In the genomic region with DNA sequence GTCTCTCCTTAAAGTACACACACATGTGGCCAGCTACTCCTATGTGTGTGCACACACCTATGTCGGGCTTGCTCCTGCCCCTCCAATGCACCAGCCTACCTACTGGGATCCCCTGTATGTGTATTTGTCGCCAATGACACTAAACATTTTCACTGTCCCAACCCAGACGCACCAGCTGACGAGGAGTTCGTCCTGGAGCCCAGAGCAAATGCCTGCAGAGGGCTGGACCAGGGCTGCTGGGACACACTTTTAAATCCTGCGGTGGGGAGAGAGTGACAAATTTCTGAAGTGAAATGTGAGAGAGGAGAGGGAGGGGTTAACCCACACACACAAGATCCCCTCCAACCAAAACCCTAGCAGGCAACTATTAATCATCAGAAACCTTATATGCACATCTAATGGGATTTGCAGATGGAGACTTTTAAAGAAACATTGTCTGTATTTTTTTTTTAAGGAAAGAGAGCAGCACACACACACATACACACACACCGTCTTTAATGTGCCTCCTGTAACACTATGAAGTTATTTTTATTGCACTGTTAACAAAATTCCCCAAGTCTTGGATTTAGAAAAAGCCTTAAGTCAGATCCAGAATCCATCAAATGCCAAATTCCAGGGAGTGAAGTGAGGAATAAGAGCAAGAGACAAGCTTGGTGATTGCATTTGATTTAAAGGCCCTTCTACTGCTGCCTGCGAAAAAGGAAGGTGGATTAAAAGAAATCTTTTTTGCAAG, we compare ENCODE assay signal across 8 cellular contexts. TPM values are rescaled to one million over a fixed set of nuclear protein-coding genes. Genes with fewer than 3 reads are reported as not detected.
DNase-seq lines count a peak whose midpoint lies in the region; ATAC-seq, FAIRE-seq and TF ChIP-seq lines count a peak whose summit lies in the region.

A gene (minus strand): TSS at position 224 of the 733 bp plus-strand sequence. CDS start 388 bp downstream, outside the sequence.

- TF ChIP-seq CTCF in Caco-2 (IDR thresholded peaks at IDR 0.05; ENCODE audit: insufficient read depth in 1 of 2, low read depth in 1 of 2, low read length in 1 of 2, severe bottlenecking in 1 of 2, unreplicated experiment in 1 of 2) (no peak), OCI-LY3 (IDR thresholded peaks at IDR 0.05; ENCODE audit: low read depth, low read length) (no peak), osteoblast (IDR thresholded peaks at IDR 0.05; ENCODE audit: extremely low read depth, low read depth, low read length) (no peak)

- peak within 1 kb of the TSS; percentile 71 for H3K4me2 ChIP-seq in OCI-LY3 (ENCODE audit: low read length)
- H3K4me2 ChIP-seq in osteoblast (ENCODE audit: insufficient read depth, low read length), result peak within 1 kb of the TSS; percentile 63

- H2AFZ ChIP-seq in OCI-LY3 (ENCODE audit: low read depth, low read length) (no peak within 1 kb of the TSS), osteoblast (ENCODE audit: low read length) (peak within 1 kb of the TSS; percentile 47)

- no peaks in the 10 kb centered on the region for H3K27me3 Mint-ChIP-seq in Caco-2 (ENCODE audit: insufficient read depth, unreplicated experiment)

- peak within 1 kb of the TSS; percentile 86 for H3K27ac Mint-ChIP-seq in Caco-2 (ENCODE audit: unreplicated experiment)

- no peaks in the 10 kb centered on the region for H3K9me3 ChIP-seq in Caco-2
- H3K9me3 ChIP-seq in OCI-LY3 (ENCODE audit: insufficient read depth, low read length), result no peaks in the 10 kb centered on the region
- H3K9me3 ChIP-seq in osteoblast (ENCODE audit: low read depth, low read length), result no peaks in the 10 kb centered on the region

- no peaks in the 10 kb centered on the region for H4K20me1 ChIP-seq in OCI-LY3 (ENCODE audit: insufficient read depth, low read length)
- H4K20me1 ChIP-seq in osteoblast (ENCODE audit: insufficient read depth, low read length), result no peaks in the 10 kb centered on the region

- H3K36me3 Mint-ChIP-seq in Caco-2 (ENCODE audit: insufficient read depth, unreplicated experiment), result peaks cover 12% of the 10 kb centered on the region

- POLR2A ChIA-PET in Caco-2 (lab: Charles Lee), result no interaction called here

- H3K27me3 ChIP-seq in Caco-2 (replicated peaks; ENCODE audit: control insufficient read depth, insufficient read depth, low read length) (no peaks in the 10 kb centered on the region), OCI-LY3 (ENCODE audit: low read depth, low read length) (peaks cover 19% of the 10 kb centered on the region), osteoblast (ENCODE audit: insufficient read depth, low read length) (peaks cover 11% of the 10 kb centered on the region)

- TF ChIP-seq POLR2A in GM12891 (IDR thresholded peaks at IDR 0.05; ENCODE audit: low read depth, low read length), result no peak

- intact Hi-C loops in Caco-2 (cut with micrococcal nuclease; ENCODE audit: unreplicated experiment) (no loop called here), left colon (cut with DNase I, micrococcal nuclease) (no loop called here)

- peaks cover 69% of the 10 kb centered on the region for H3K4me1 ChIP-seq in Caco-2
- peaks cover 19% of the 10 kb centered on the region for H3K4me1 ChIP-seq in OCI-LY3 (ENCODE audit: low read length)
- peaks cover 13% of the 10 kb centered on the region for H3K4me1 ChIP-seq in osteoblast (ENCODE audit: insufficient read depth, low read length)

- 0 out of 2 replicates have a peak within 1 kb of the TSS, but pooled peaks have one; percentile 17 for H3K9ac ChIP-seq in OCI-LY3 (ENCODE audit: low read length)

- no peaks in the 10 kb centered on the region for H3K36me3 ChIP-seq in Caco-2 (ENCODE audit: control insufficient read depth, insufficient read depth, low read length)
- H3K36me3 ChIP-seq in OCI-LY3 (replicated peaks; ENCODE audit: low read depth, low read length), result no peaks in the 10 kb centered on the region
- H3K36me3 ChIP-seq in osteoblast (ENCODE audit: insufficient read depth, low read length), result no peaks in the 10 kb centered on the region

- H3K4me3 Mint-ChIP-seq in Caco-2 (ENCODE audit: unreplicated experiment), result no peak within 1 kb of the TSS

- no peaks in the 10 kb centered on the region for H3K9me3 Mint-ChIP-seq in Caco-2 (ENCODE audit: unreplicated experiment)

- no peak for ATAC-seq in left colon
- no peak for ATAC-seq in HG03097 (IDR thresholded peaks at IDR 0.05; ENCODE audit: low FRiP score, unreplicated experiment)

- no peak for FAIRE-seq in GM12891 (lab: Jason Lieb, UNC)

- DNase-seq in Caco-2, result no peak
- peak; percentile 22 for DNase-seq in dedifferentiated amniotic fluid mesenchymal stem cell (ENCODE audit: extremely low spot score)
- peak; percentile 96 for DNase-seq in osteoblast (ENCODE audit: insufficient read length, low spot score, missing footprints)
- DNase-seq in left colon, result no peak
- no peak for DNase-seq in GM12891 (ENCODE audit: insufficient read length, low spot score)
- DNase-seq in NCI-H774 (lab: John Stamatoyannopoulos, UW), result no peak

- H3K27ac ChIP-seq in OCI-LY3 (ENCODE audit: low read length) (no peak within 1 kb of the TSS), osteoblast (ENCODE audit: low read depth, low read length) (no peak within 1 kb of the TSS)

- no peaks in the 10 kb centered on the region for H3K79me2 ChIP-seq in OCI-LY3 (ENCODE audit: low read length)
- no peaks in the 10 kb centered on the region for H3K79me2 ChIP-seq in osteoblast (ENCODE audit: insufficient read depth, low read length)

- H3K4me1 Mint-ChIP-seq in Caco-2 (ENCODE audit: low read depth, unreplicated experiment), result peaks cover 39% of the 10 kb centered on the region

- no TSS peak for BruUV-seq in Caco-2 (replicated peaks; lab: Mats Ljungman, UMichigan)

- H3K4me3 ChIP-seq in Caco-2 (ENCODE audit: low read depth, low read length), result no peak within 1 kb of the TSS
- peak within 1 kb of the TSS; percentile 39 for H3K4me3 ChIP-seq in OCI-LY3 (ENCODE audit: low read length)
- peak within 1 kb of the TSS; percentile 33 for H3K4me3 ChIP-seq in osteoblast (ENCODE audit: insufficient read depth, low read length)

- CTCF ChIA-PET in Caco-2 (lab: Charles Lee), result interaction anchor here (0.6 kb wide), 1 partner anchor 12 kb away, joined by 3 read pairs; no protein-coding TSS in a partner anchor

TF ChIP-seq in GM12891, 5 proteins besides CTCF, POLR2A, EP300 and RAD21:
- TF ChIP-seq POLR2AphosphoS5 (IDR thresholded peaks at IDR 0.05; ENCODE audit: low read depth, low read length) (no peak), TAF1 (IDR thresholded peaks at IDR 0.05; ENCODE audit: low read depth, low read length) (no peak), POU2F2 (IDR thresholded peaks at IDR 0.05; ENCODE audit: low read depth, low read length) (no peak), PAX5 (IDR thresholded peaks at IDR 0.05; ENCODE audit: insufficient read depth, low read length, severe bottlenecking) (no peak), SPI1 (IDR thresholded peaks at IDR 0.05; ENCODE audit: low read depth, low read length) (no peak)

RNA-seq across cellular contexts. Expression of the gene that starts here (rescaled TPM):
- total RNA-seq in Caco-2 (2022), result 0.72 and 1.7 TPM in 2 replicates
- under 0.01 TPM in 1 of 2 replicates, not detected in the other for total RNA-seq in osteoblast
- 1 to 10 TPM; 1.2 to 1.8 TPM for total RNA-seq in left colon
- 0.05 TPM for polyA plus RNA-seq in GM12891 (2012; ENCODE audit: low read depth, missing spikeins)

Comparison
In these comparisons a context has a peak if more than half of its experiments do, and no peak if none do; other contexts are left out.
1. Peak in DNase-seq, H3K4me3 ChIP-seq and H3K4me2 ChIP-seq in osteoblast; RNA of the gene not detected or under 1 TPM.